Comparison of ENCODE assay signal across 12 cellular contexts in genomic region chr16:11101695-11102522, GRCh38.
DNase-seq lines count a peak whose midpoint lies in the region; ATAC-seq and TF ChIP-seq lines count a peak whose summit lies in the region.
"Had no signal": no experiment of that assay in that cellular context is flagged by ENCODE, and none has a peak within 500 bp of the region (broad histone marks: within the 10 kb centered on the region; RNA-seq: fewer than 3 reads in every experiment).

No MANE protein-coding gene starts in this region.

- peaks cover 2% of the 10 kb centered on the region for H3K36me3 ChIP-seq in CD4-positive, CD25-positive, alpha-beta regulatory T cell (ENCODE audit: control insufficient read depth, insufficient read depth, low read length)
- H3K36me3 ChIP-seq in mesodermal cell (ENCODE audit: control insufficient read depth, insufficient read depth, low read length), result peaks cover 10% of the 10 kb centered on the region
- H3K36me3 ChIP-seq: thoracic aorta had no signal

- H3K27ac Mint-ChIP-seq in CD4-positive, CD25-positive, alpha-beta regulatory T cell, result peak overlapping the region in 2 of 3 donors; percentile 32 to 41
- H3K27ac Mint-ChIP-seq in brain, result peak overlapping the region in 3 of 5 experiments; percentile 57 to 95 (median 93)

- H3K27me3 Mint-ChIP-seq in CD4-positive, CD25-positive, alpha-beta regulatory T cell, result no peaks in the 10 kb centered on the region
- H3K27me3 Mint-ChIP-seq in brain, result no peaks in the 10 kb centered on the region
- H3K27me3 Mint-ChIP-seq: naive B cell had no signal

- H3K9me3 Mint-ChIP-seq in CD4-positive, CD25-positive, alpha-beta regulatory T cell, result no peaks in the 10 kb centered on the region
- peaks cover 0 to 2% (median 0%) of the 10 kb centered on the region in 5 experiments for H3K9me3 Mint-ChIP-seq in brain
- H3K9me3 Mint-ChIP-seq: naive B cell had no signal

- ATAC-seq in CD4-positive, CD25-positive, alpha-beta regulatory T cell (ENCODE audit: low read depth in 2 of 2), result no peak
- ATAC-seq in GM18858 (IDR thresholded peaks at IDR 0.05; ENCODE audit: unreplicated experiment), result no peak

- H3K4me3 ChIP-seq in CD4-positive, CD25-positive, alpha-beta regulatory T cell (ENCODE audit: low read depth, low read length), result no peak overlapping the region
- no peak overlapping the region for H3K4me3 ChIP-seq in mesodermal cell (ENCODE audit: extremely low read depth, insufficient read depth, low read length, poor library complexity, severe bottlenecking)
- H3K4me3 ChIP-seq: thoracic aorta had no signal

- TF ChIP-seq CTCF in brain (conservative IDR thresholded peaks at IDR 0.05), result peak; percentile 21 to 33

- no peak for DNase-seq in CD4-positive, CD25-positive, alpha-beta regulatory T cell
- peak; percentile 34 for DNase-seq in NCI-H2171 (lab: John Stamatoyannopoulos, UW)
- no peak for DNase-seq in NCI-H226
- no peak for DNase-seq in activated gamma-delta T cell (lab: John Stamatoyannopoulos, UW)
- DNase-seq in NOMO-1 treated with dmso at 0.1 percent for 144 hours (lab: John Stamatoyannopoulos, UW; ENCODE audit: unreplicated experiment), result no peak
- DNase-seq: activated CD4-positive, CD25-positive, alpha-beta regulatory T cell treated with anti-CD3 and anti-CD28 coated beads, Interleukin-2, amount 50 U/mL, for 72 hours; MV-4-11; naive B cell had no signal

- peaks cover 18% of the 10 kb centered on the region for H3K36me3 Mint-ChIP-seq in CD4-positive, CD25-positive, alpha-beta regulatory T cell
- H3K36me3 Mint-ChIP-seq in brain, result peaks cover 4% of the 10 kb centered on the region

- 100% methylated on average over 1 of the region's 9 CpGs; no CpG with 5 or more reads in 1 of the 2 experiments for WGBS in mesodermal cell (ENCODE audit: insufficient coverage in 2 of 2), 2 experiments

- no peak overlapping the region for H3K27ac ChIP-seq in CD4-positive, CD25-positive, alpha-beta regulatory T cell (ENCODE audit: insufficient read depth, low read length, poor library complexity, severe bottlenecking)
- peak overlapping the region; percentile 90 for H3K27ac ChIP-seq in mesodermal cell (ENCODE audit: low read depth, low read length, severe bottlenecking)
- H3K27ac ChIP-seq: thoracic aorta had no signal

- H3K4me1 ChIP-seq in CD4-positive, CD25-positive, alpha-beta regulatory T cell (ENCODE audit: control insufficient read depth, insufficient read depth, low read length, poor library complexity, severe bottlenecking), result peaks cover 26% of the 10 kb centered on the region
- peaks cover 47% of the 10 kb centered on the region for H3K4me1 ChIP-seq in mesodermal cell (ENCODE audit: control insufficient read depth, insufficient read depth, low read length, poor library complexity, severe bottlenecking)

- H3K9me3 ChIP-seq in CD4-positive, CD25-positive, alpha-beta regulatory T cell (ENCODE audit: control insufficient read depth in 2 of 2, low read length in 2 of 2), result no peaks in the 10 kb centered on the region
- H3K9me3 ChIP-seq in mesodermal cell (ENCODE audit: control insufficient read depth, low read length), result no peaks in the 10 kb centered on the region
- H3K9me3 ChIP-seq: thoracic aorta had no signal

- no peaks in the 10 kb centered on the region for H3K27me3 ChIP-seq in CD4-positive, CD25-positive, alpha-beta regulatory T cell (ENCODE audit: control insufficient read depth, insufficient read depth, low read length)

- H3K4me1 Mint-ChIP-seq in CD4-positive, CD25-positive, alpha-beta regulatory T cell, result peaks cover 31 to 48% (median 42%) of the 10 kb centered on the region in 4 donors
- peaks cover 86% of the 10 kb centered on the region for H3K4me1 Mint-ChIP-seq in brain

- no peak overlapping the region for H3K4me3 Mint-ChIP-seq in CD4-positive, CD25-positive, alpha-beta regulatory T cell
- peak overlapping the region in 1 of 5 experiments; percentile 45 for H3K4me3 Mint-ChIP-seq in brain
- H3K4me3 Mint-ChIP-seq: naive B cell had no signal
